8 cellular contexts compared by ENCODE assay signal in genomic region chr9:105064248-105065118, GRCh38.
DNase-seq lines count a peak whose midpoint lies in the region; ATAC-seq and TF ChIP-seq lines count a peak whose summit lies in the region.

No MANE protein-coding gene starts in this region.

- in situ Hi-C loops in HAP-1 (cut with MboI; ENCODE audit: low sequenced_read_pairs): no loop called here

- H3K27me3 ChIP-seq in HAP-1 (ENCODE audit: low read depth): no peaks in the 10 kb centered on the region
- H3K27me3 ChIP-seq in ascending aorta: no peaks in the 10 kb centered on the region

- DNase-seq in Ammon's horn (ENCODE audit: low spot score) (peak; percentile 94), HAP-1 (ENCODE audit: low spot score in 2 of 2) (peak; percentile 42 to 73), NCI-H345 (lab: John Stamatoyannopoulos, UW) (peak; percentile 93), ascending aorta (ENCODE audit: low spot score in 2 of 2) (peak; percentile 67 to 90), left ventricle myocardium superior (peak; percentile 95), pulmonary artery endothelial cell (ENCODE audit: low read depth, low spot score) (peak; percentile 17), NCI-H1048 (lab: John Stamatoyannopoulos, UW) (no peak)

- peak overlapping the region; percentile 88 to 92 for H3K27ac ChIP-seq in ascending aorta

- ATAC-seq in left ventricle myocardium superior (peak; percentile 98), HG03175 (IDR thresholded peaks at IDR 0.05; ENCODE audit: unreplicated experiment) (no peak)

- intact Hi-C loops in ascending aorta (cut with DNase I) (loop anchor here (2.0 kb wide), 2 partner anchors 72 to 138 kb away; no protein-coding TSS in a partner anchor), left ventricle myocardium superior (cut with micrococcal nuclease) (no loop called here)

- H3K9me3 ChIP-seq in HAP-1 (no peaks in the 10 kb centered on the region), ascending aorta (no peaks in the 10 kb centered on the region)

- no peak for TF ChIP-seq CTCF in ascending aorta (IDR thresholded peaks at IDR 0.05)

- H3K36me3 ChIP-seq in HAP-1 (replicated peaks) (no peaks in the 10 kb centered on the region), ascending aorta (no peaks in the 10 kb centered on the region)

- no peak overlapping the region for H3K4me3 ChIP-seq in HAP-1
- H3K4me3 ChIP-seq in ascending aorta: no peak overlapping the region

- H3K4me1 ChIP-seq in HAP-1: peaks cover 13% of the 10 kb centered on the region
- H3K4me1 ChIP-seq in ascending aorta: peaks cover 11 to 16% of the 10 kb centered on the region in 2 donors
